In genomic region chr18:50878345-50879301, GRCh38 we compare ENCODE assay signal across 8 cellular contexts.
DNase-seq lines count a peak whose midpoint lies in the region; ATAC-seq and TF ChIP-seq lines count a peak whose summit lies in the region.

Gene ME2 (plus strand): TSS chr18:50879118. CDS start chr18:50895821, 16,703 bp downstream.

- TF ChIP-seq CTCF in C4-2B (conservative IDR thresholded peaks at IDR 0.05), result no peak

- peak within 1 kb of the TSS; percentile 79 for H3K27ac ChIP-seq in C4-2B

- DNase-seq in NCI-H748 (lab: John Stamatoyannopoulos, UW; ENCODE audit: unreplicated experiment), result peak; percentile 94
- peak; percentile 87 for DNase-seq in activated CD4-positive, alpha-beta T cell treated with anti-CD3 and anti-CD28 coated beads, Interleukin-2, amount 50 U/mL, for 1 hour
- DNase-seq in cortex of kidney (lab: John Stamatoyannopoulos, UW), result peak; percentile 69
- peak; percentile 97 for DNase-seq in left kidney (ENCODE audit: low read depth, low spot score)
- DNase-seq in stimulated activated CD4-positive, alpha-beta T cell treated with anti-CD3 and anti-CD28 coated beads, Interleukin-1b, Interleukin-23, amount 100 ng/mL, for 48 hours, result peak; percentile 94

- peak; percentile 87 for ATAC-seq in GM19372 (IDR thresholded peaks at IDR 0.05; ENCODE audit: low read depth, unreplicated experiment)
- ATAC-seq in HG03521 (IDR thresholded peaks at IDR 0.05; ENCODE audit: unreplicated experiment), result peak; percentile 93

Comparison
In these comparisons a context has a peak if more than half of its experiments do, and no peak if none do; other contexts are left out.
1. Peak in every context shown above with its lines: DNase-seq, ATAC-seq and H3K27ac ChIP-seq.